ENCODE assay signal across 21 cellular contexts in genomic region chr5:164861610-164862009, GRCh38.
DNase-seq lines count a peak whose midpoint lies in the region; ATAC-seq, FAIRE-seq and TF ChIP-seq lines count a peak whose summit lies in the region.
"Had no signal": no experiment of that assay in that cellular context is flagged by ENCODE, and none has a peak within 500 bp of the region (broad histone marks: within the 10 kb centered on the region; RNA-seq: fewer than 3 reads in every experiment).

No MANE protein-coding gene starts in this region.

- BruUV-seq in HepG2 (replicated peaks; lab: Mats Ljungman, UMichigan) (no TSS peak), IMR-90 (replicated peaks; lab: Mats Ljungman, UMichigan) (no TSS peak)

- intact Hi-C loops in HepG2 (cut with micrococcal nuclease; ENCODE audit: unreplicated experiment) (no loop called here), right lobe of liver (cut with DNase I) (no loop called here), IMR-90 (cut with micrococcal nuclease) (no loop called here)

- H4K8ac ChIP-seq in IMR-90 (ENCODE audit: low read depth in 2 of 2, low read length in 2 of 2) (no peak overlapping the region), mesendoderm (ENCODE audit: low read depth, low read length) (peak overlapping the region; percentile 76)

- H4K20me1 ChIP-seq in HepG2 (ENCODE audit: insufficient read depth, low read length) (no peaks in the 10 kb centered on the region), IMR-90 (ENCODE audit: insufficient read depth, low read length) (no peaks in the 10 kb centered on the region)
- H4K20me1 ChIP-seq: BLaER1 treated with 17β-estradiol and CSF1 and Interleukin-3, amounts not matched to agents 10 nM and 100 nM had no signal

- WGBS in HepG2 (ENCODE audit: low lambda C conversion rate) = 0% methylated on average over 1 of the region's 1 CpG
- WGBS in right lobe of liver (ENCODE audit: insufficient coverage, low coverage, low lambda C conversion rate, missing lambda C conversion rate) = 38% methylated on average over 1 of the region's 1 CpG
- no CpG with 5 or more reads among the region's 1 CpG for WGBS in IMR-90 (ENCODE audit: extremely low coverage in 2 of 2, insufficient read length in 1 of 2), 2 experiments
- WGBS in mesendoderm (ENCODE audit: extremely low coverage, insufficient coverage, low lambda C conversion rate) = no CpG with 5 or more reads among the region's 1 CpG

- H2BK5ac ChIP-seq in IMR-90 (ENCODE audit: low read depth, low read length, poor library complexity, severe bottlenecking) (no peak overlapping the region), mesendoderm (ENCODE audit: low read length) (no peak overlapping the region)

- POLR2A ChIA-PET in HepG2 (lab: Yijun Ruan, JAX) (no interaction called here), IMR-90 (lab: Charles Lee; ENCODE audit: unreplicated experiment) (no interaction called here)

- no peak overlapping the region for H3K18ac ChIP-seq in IMR-90 (ENCODE audit: low read depth, low read length)
- H3K18ac ChIP-seq in mesendoderm (ENCODE audit: low read length) = no peak overlapping the region

- TF ChIP-seq POLR2A in HepG2 (IDR thresholded peaks at IDR 0.05; ENCODE audit: insufficient read depth in 1 of 2, low read depth in 2 of 2, low read length in 2 of 2) (no peak), right lobe of liver (IDR thresholded peaks at IDR 0.05) (no peak), IMR-90 (IDR thresholded peaks at IDR 0.05; ENCODE audit: low read depth, low read length) (no peak)

- dilution Hi-C loops in IMR-90 (cut with HindIII; ENCODE audit: low sequenced_read_pairs, unreplicated experiment) = no loop called here

- DNase-seq in HepG2 (ENCODE audit: low spot score) = no peak
- no peak for DNase-seq in right lobe of liver
- no peak for DNase-seq in IMR-90
- no peak for DNase-seq in mesendoderm
- DNase-seq in medulla oblongata (ENCODE audit: extremely low spot score) = no peak
- DNase-seq in ecto neural progenitor cell (ENCODE audit: low spot score) = no peak
- DNase-seq: ACHN; AML-193; BE2C; CD4-positive, alpha-beta T cell; CD8-positive, alpha-beta memory T cell; DMS 273 treated with DMSO at 0.1 percent for 48 hours; DMS79 treated with DMSO at 0.1 percent for 48 hours; GF-D8; GOT3 had no signal

- H3K4me2 ChIP-seq in HepG2 (ENCODE audit: low read depth, low read length) (no peak overlapping the region), IMR-90 (ENCODE audit: low read depth, low read length) (no peak overlapping the region), mesendoderm (ENCODE audit: low read length) (no peak overlapping the region)
- H3K4me2 ChIP-seq: BLaER1 treated with 17β-estradiol and CSF1 and Interleukin-3, amounts not matched to agents 10 nM and 100 nM had no signal

- no peaks in the 10 kb centered on the region for H3K36me3 ChIP-seq in HepG2 (replicated peaks in 1 of 2; ENCODE audit: control insufficient read depth in 1 of 2, insufficient read depth in 2 of 2, low read length in 2 of 2)
- no peaks in the 10 kb centered on the region for H3K36me3 ChIP-seq in right lobe of liver
- H3K36me3 ChIP-seq in IMR-90 (ENCODE audit: control insufficient read depth, insufficient read depth, low read length) = no peaks in the 10 kb centered on the region
- no peaks in the 10 kb centered on the region for H3K36me3 ChIP-seq in mesendoderm (ENCODE audit: control insufficient read depth, insufficient read depth, low read length)
- H3K36me3 ChIP-seq: BE2C; BLaER1 treated with 17β-estradiol and CSF1 and Interleukin-3, amounts not matched to agents 10 nM and 100 nM had no signal

- TF ChIP-seq CTCF in HepG2 (CRISPR knock-in tag; IDR thresholded peaks at IDR 0.05) (no peak), right lobe of liver (IDR thresholded peaks at IDR 0.05) (no peak), IMR-90 (conservative IDR thresholded peaks at IDR 0.05; ENCODE audit: low read depth, low read length) (no peak)

- H3K27me3 ChIP-seq in HepG2 (ENCODE audit: control insufficient read depth in 1 of 2, insufficient read depth in 2 of 2, low read length in 2 of 2) = no peaks in the 10 kb centered on the region
- no peaks in the 10 kb centered on the region for H3K27me3 ChIP-seq in right lobe of liver
- H3K27me3 ChIP-seq in IMR-90 (ENCODE audit: control insufficient read depth, insufficient read depth, low read length) = no peaks in the 10 kb centered on the region
- H3K27me3 ChIP-seq in mesendoderm (ENCODE audit: insufficient read depth, low read length, poor library complexity) = no peaks in the 10 kb centered on the region
- H3K27me3 ChIP-seq: BE2C; BLaER1 treated with 17β-estradiol and CSF1 and Interleukin-3, amounts not matched to agents 10 nM and 100 nM had no signal

- H3K4me3 ChIP-seq in HepG2 (replicated peaks in 1 of 3; ENCODE audit: insufficient read depth in 1 of 3, low read depth in 2 of 3, low read length in 3 of 3) = no peak overlapping the region
- no peak overlapping the region for H3K4me3 ChIP-seq in right lobe of liver
- H3K4me3 ChIP-seq in IMR-90 (ENCODE audit: insufficient read depth, low read depth, low read length) = no peak overlapping the region
- H3K4me3 ChIP-seq in mesendoderm (ENCODE audit: low read length) = no peak overlapping the region
- H3K4me3 ChIP-seq: BLaER1 treated with 17β-estradiol and CSF1 and Interleukin-3, amounts not matched to agents 10 nM and 100 nM had no signal

- no peak for TF ChIP-seq RAD21 in HepG2 (CRISPR knock-in tag; IDR thresholded peaks at IDR 0.05)
- TF ChIP-seq RAD21 in IMR-90 (IDR thresholded peaks at IDR 0.05; ENCODE audit: low read length) = no peak

- H3K23ac ChIP-seq in IMR-90 (ENCODE audit: low read depth, low read length) (no peak overlapping the region), mesendoderm (ENCODE audit: low read length) (no peak overlapping the region)

- no peak overlapping the region for H2AK9ac ChIP-seq in IMR-90 (replicated peaks; ENCODE audit: low read depth, low read length, poor library complexity)

- H3K9me3 ChIP-seq in HepG2 (ENCODE audit: low read length) (peaks cover 82% of the 10 kb centered on the region), right lobe of liver (no peaks in the 10 kb centered on the region), IMR-90 (ENCODE audit: control insufficient read depth, insufficient read depth, low read length) (no peaks in the 10 kb centered on the region)
- H3K9me3 ChIP-seq: BE2C; BLaER1 treated with 17β-estradiol and CSF1 and Interleukin-3, amounts not matched to agents 10 nM and 100 nM had no signal

- H4K91ac ChIP-seq in IMR-90 (ENCODE audit: insufficient read depth, low read depth, low read length) = no peak overlapping the region

- FAIRE-seq in HepG2 (lab: Jason Lieb, UNC) = no peak
- FAIRE-seq: A204.1, GM12891, GM18507 had no signal

- H2BK15ac ChIP-seq in IMR-90 (ENCODE audit: low read depth, low read length) = no peak overlapping the region
- H2BK15ac ChIP-seq in mesendoderm (replicated peaks; ENCODE audit: low read depth) = no peak overlapping the region

- no peaks in the 10 kb centered on the region for H3K9me1 ChIP-seq in IMR-90 (ENCODE audit: insufficient read depth, low read length)

- no peak overlapping the region for H4K5ac ChIP-seq in IMR-90 (ENCODE audit: low read depth, low read length)
- H4K5ac ChIP-seq in mesendoderm (ENCODE audit: low read length) = no peak overlapping the region

- ATAC-seq in HepG2 (no peak), right lobe of liver (no peak), IMR-90 (ENCODE audit: low read depth) (no peak)
- ATAC-seq: HCT116 had no signal

- H2BK120ac ChIP-seq in IMR-90 (ENCODE audit: low read depth, low read length) = no peak overlapping the region
- H2BK120ac ChIP-seq in mesendoderm (ENCODE audit: low read depth, low read length) = no peak overlapping the region

- H3K79me1 ChIP-seq in IMR-90 (ENCODE audit: low read depth in 1 of 2, low read length in 2 of 2) (no peaks in the 10 kb centered on the region), mesendoderm (ENCODE audit: low read length) (no peaks in the 10 kb centered on the region)

- CTCF ChIA-PET in HepG2 (lab: Yijun Ruan, JAX; ENCODE audit: low intra/inter-chr PET ratio, low total read pairs) (no interaction called here), IMR-90 (lab: Yijun Ruan, JAX) (no interaction called here)

- H2AK5ac ChIP-seq in IMR-90 (ENCODE audit: low read depth, low read length) = no peak overlapping the region
- H2AK5ac ChIP-seq in mesendoderm (ENCODE audit: low read length) = no peak overlapping the region

- no peak overlapping the region for H3K27ac ChIP-seq in HepG2 (ENCODE audit: extremely low read length, insufficient read depth, low read length)
- H3K27ac ChIP-seq in right lobe of liver = no peak overlapping the region
- H3K27ac ChIP-seq in IMR-90 (ENCODE audit: insufficient read depth, low read length) = no peak overlapping the region
- no peak overlapping the region for H3K27ac ChIP-seq in mesendoderm (ENCODE audit: low read depth, low read length)
- H3K27ac ChIP-seq: 22Rv1; BLaER1 treated with 17β-estradiol and CSF1 and Interleukin-3, amounts not matched to agents 10 nM and 100 nM had no signal

- no peak overlapping the region for H3K14ac ChIP-seq in IMR-90 (replicated peaks; ENCODE audit: low read depth, low read length)

- no peak overlapping the region for H3K4ac ChIP-seq in IMR-90 (ENCODE audit: low read depth, low read length)
- H3K4ac ChIP-seq in mesendoderm (ENCODE audit: low read depth, low read length) = no peak overlapping the region

- no peak for TF ChIP-seq EP300 in HepG2 (IDR thresholded peaks at IDR 0.05; ENCODE audit: low read depth in 2 of 2, low read length in 2 of 2)
- TF ChIP-seq EP300 in HepG2 (CRISPR knock-in tag; IDR thresholded peaks at IDR 0.05; ENCODE audit: borderline replicate concordance) = no peak

- no peaks in the 10 kb centered on the region for H3K79me2 ChIP-seq in HepG2 (ENCODE audit: insufficient read depth, low read length)
- H3K79me2 ChIP-seq in mesendoderm (ENCODE audit: control insufficient read depth, insufficient read depth, low read length) = no peaks in the 10 kb centered on the region

- H3K56ac ChIP-seq in IMR-90 (ENCODE audit: extremely low read depth, insufficient read depth, low read length) = no peak overlapping the region
- no peak overlapping the region for H3K56ac ChIP-seq in mesendoderm (ENCODE audit: low read length)

- H3K4me1 ChIP-seq in HepG2 (ENCODE audit: insufficient read depth, low read length) (no peaks in the 10 kb centered on the region), right lobe of liver (no peaks in the 10 kb centered on the region), IMR-90 (ENCODE audit: control insufficient read depth, insufficient read depth, low read length) (no peaks in the 10 kb centered on the region), mesendoderm (ENCODE audit: control insufficient read depth, low read depth, low read length) (no peaks in the 10 kb centered on the region)
- H3K4me1 ChIP-seq: BE2C; BLaER1 treated with 17β-estradiol and CSF1 and Interleukin-3, amounts not matched to agents 10 nM and 100 nM had no signal

- H2AFZ ChIP-seq in HepG2 (ENCODE audit: low read length) (no peak overlapping the region), IMR-90 (replicated peaks; ENCODE audit: low read length, poor library complexity) (no peak overlapping the region)

- in situ Hi-C loops in HepG2 (cut with HindIII; ENCODE audit: extremely low pct_ligation_motif_present, low pct_unique_long_range_greater_than_20kb) (no loop called here), IMR-90 (cut with MboI; ENCODE audit: low sequenced_read_pairs) (no loop called here)

- H3K9ac ChIP-seq in HepG2 (ENCODE audit: insufficient read depth, low read depth, low read length) = no peak overlapping the region
- H3K9ac ChIP-seq in IMR-90 (ENCODE audit: low read depth, low read length) = no peak overlapping the region
- H3K9ac ChIP-seq in mesendoderm (ENCODE audit: low read length) = no peak overlapping the region
- H3K9ac ChIP-seq: BLaER1 treated with 17β-estradiol and CSF1 and Interleukin-3, amounts not matched to agents 10 nM and 100 nM had no signal

- no peak overlapping the region for H2BK20ac ChIP-seq in IMR-90 (ENCODE audit: low read depth, low read length)
